Comparison of ENCODE assay signal across 23 cellular contexts in genomic region chr10:31076589-31076988, GRCh38.
"Had no signal": no experiment of that assay in that cellular context is flagged by ENCODE, and none has a peak within 500 bp of the region (broad histone marks: within the 10 kb centered on the region; RNA-seq: fewer than 3 reads in every experiment).

No MANE protein-coding gene starts in this region.

- H3K4me2 ChIP-seq: smooth muscle cell had no signal

- H3K27ac ChIP-seq: colonic mucosa, gastrocnemius medialis, heart right ventricle, pancreas, suprapubic skin, thyroid gland had no signal

- H3K27ac Mint-ChIP-seq: natural killer cell treated with Interleukin-12 subunit alpha and Interleukin-12 subunit beta and Interleukin-15 and Interleukin-18, amount 100 ng/mL, for 72 hours; progenitor cell of endocrine pancreas; stimulated activated effector memory CD8-positive, alpha-beta T cell treated with anti-CD3 and anti-CD28 coated beads, Interleukin-12 subunit alpha, Interleukin-12 subunit beta, amount 100 ng/mL, for 72 hours; type B pancreatic cell had no signal

- H3K4me1 ChIP-seq: colonic mucosa, pancreas had no signal

- DNase-seq: colonic mucosa; dermis blood vessel endothelial cell; gastrocnemius medialis; heart right ventricle; hypothalamus; kidney glomerular epithelial cell; occipital lobe; pancreas; right cardiac atrium; stimulated activated CD4-positive, alpha-beta T cell treated with anti-CD3 and anti-CD28 coated beads, Interleukin-4, amount 100 ng/mL, for 1 hour; stimulated activated CD8-positive, alpha-beta memory T cell treated with anti-CD3 and anti-CD28 coated beads, Interleukin-4, amount 100 ng/mL, for 48 hours; stimulated activated naive CD8-positive, alpha-beta T cell treated with anti-CD3 and anti-CD28 coated beads, Interleukin-15, Interleukin-2, amounts not matched to agents 100 U/mL and 50 U/mL, for 24 hours; thyroid gland had no signal

- H3K4me1 Mint-ChIP-seq: stimulated activated effector memory CD8-positive, alpha-beta T cell treated with anti-CD3 and anti-CD28 coated beads, Interleukin-12 subunit alpha, Interleukin-12 subunit beta, amount 100 ng/mL, for 72 hours had no signal

- ATAC-seq: esophagus mucosa; gastrocnemius medialis; heart right ventricle; natural killer cell treated with Interleukin-12 subunit alpha and Interleukin-12 subunit beta and Interleukin-15 and Interleukin-18, amount 100 ng/mL, for 72 hours; pancreas; right cardiac atrium; stimulated activated effector memory CD8-positive, alpha-beta T cell treated with anti-CD3 and anti-CD28 coated beads, Interleukin-12 subunit alpha, Interleukin-12 subunit beta, amount 100 ng/mL, for 72 hours; stimulated activated naive CD8-positive, alpha-beta T cell treated with anti-CD3 and anti-CD28 coated beads, Interleukin-15, Interleukin-2, amounts not matched to agents 100 U/mL and 50 U/mL, for 24 hours had no signal

- H3K36me3 ChIP-seq: colonic mucosa, gastrocnemius medialis, heart right ventricle, pancreas, suprapubic skin, thyroid gland had no signal

- H3K27me3 ChIP-seq: colonic mucosa, gastrocnemius medialis, heart right ventricle, pancreas, suprapubic skin, thyroid gland had no signal

- H3K9me3 Mint-ChIP-seq: natural killer cell treated with Interleukin-12 subunit alpha and Interleukin-12 subunit beta and Interleukin-15 and Interleukin-18, amount 100 ng/mL, for 72 hours; stimulated activated effector memory CD8-positive, alpha-beta T cell treated with anti-CD3 and anti-CD28 coated beads, Interleukin-12 subunit alpha, Interleukin-12 subunit beta, amount 100 ng/mL, for 72 hours; type B pancreatic cell had no signal

- H3K9me3 ChIP-seq: colonic mucosa, gastrocnemius medialis, heart right ventricle, pancreas, suprapubic skin, thyroid gland had no signal

- H3K4me3 ChIP-seq: colonic mucosa, gastrocnemius medialis, heart right ventricle, pancreas, smooth muscle cell, suprapubic skin, thyroid gland had no signal

- H3K36me3 Mint-ChIP-seq: natural killer cell treated with Interleukin-12 subunit alpha and Interleukin-12 subunit beta and Interleukin-15 and Interleukin-18, amount 100 ng/mL, for 72 hours; stimulated activated effector memory CD8-positive, alpha-beta T cell treated with anti-CD3 and anti-CD28 coated beads, Interleukin-12 subunit alpha, Interleukin-12 subunit beta, amount 100 ng/mL, for 72 hours; type B pancreatic cell had no signal

- H3K4me3 Mint-ChIP-seq: natural killer cell treated with Interleukin-12 subunit alpha and Interleukin-12 subunit beta and Interleukin-15 and Interleukin-18, amount 100 ng/mL, for 72 hours; stimulated activated effector memory CD8-positive, alpha-beta T cell treated with anti-CD3 and anti-CD28 coated beads, Interleukin-12 subunit alpha, Interleukin-12 subunit beta, amount 100 ng/mL, for 72 hours; type B pancreatic cell had no signal

- FAIRE-seq: endothelial cell of umbilical vein, islet of Langerhans, pancreas, urothelium cell line had no signal
